In the genomic region with DNA sequence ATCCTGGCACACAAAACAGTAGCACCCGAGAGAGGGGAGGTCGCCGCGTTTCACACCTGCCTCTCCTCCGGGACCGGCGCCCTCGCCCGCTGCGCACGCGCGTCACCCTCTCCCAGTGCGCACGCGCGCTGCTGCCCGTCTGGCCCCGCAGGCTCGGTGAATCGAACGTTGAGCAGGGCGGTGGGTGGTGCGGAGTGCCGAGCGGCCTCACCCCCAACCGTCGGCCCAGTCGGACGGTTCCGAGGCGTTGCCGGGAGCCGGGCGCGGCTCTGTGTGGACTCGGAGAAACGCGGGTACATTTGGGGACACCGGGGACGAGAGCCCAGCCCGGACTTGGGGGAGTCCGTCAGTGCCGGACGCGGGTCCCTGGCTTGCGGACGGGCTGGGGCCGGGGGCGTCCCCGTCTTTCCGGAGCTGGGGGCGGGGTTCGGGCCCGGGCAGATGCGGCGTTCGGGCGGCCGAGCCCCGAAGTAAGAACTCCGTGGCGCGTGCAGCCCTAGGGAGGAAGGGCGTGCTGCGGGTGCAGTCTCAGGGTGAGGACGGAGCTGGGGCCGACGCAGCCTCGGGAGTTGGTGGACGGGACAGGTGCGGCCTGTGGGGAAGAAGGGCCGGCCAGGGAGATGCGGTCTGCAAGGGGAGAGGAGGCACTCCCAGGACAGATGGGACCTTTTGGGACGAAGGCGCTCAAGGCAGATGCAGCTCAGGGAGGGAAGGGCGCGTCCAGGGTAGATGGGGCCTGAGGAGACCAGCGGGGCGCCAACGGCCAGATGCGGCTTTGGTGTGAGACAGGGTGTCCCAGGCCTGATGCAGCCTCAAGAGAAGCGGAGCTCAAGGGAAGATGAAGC, we compare ENCODE assay signal across 1 cellular context.
TF ChIP-seq lines count a peak whose summit lies in the region.

A gene with protein sequence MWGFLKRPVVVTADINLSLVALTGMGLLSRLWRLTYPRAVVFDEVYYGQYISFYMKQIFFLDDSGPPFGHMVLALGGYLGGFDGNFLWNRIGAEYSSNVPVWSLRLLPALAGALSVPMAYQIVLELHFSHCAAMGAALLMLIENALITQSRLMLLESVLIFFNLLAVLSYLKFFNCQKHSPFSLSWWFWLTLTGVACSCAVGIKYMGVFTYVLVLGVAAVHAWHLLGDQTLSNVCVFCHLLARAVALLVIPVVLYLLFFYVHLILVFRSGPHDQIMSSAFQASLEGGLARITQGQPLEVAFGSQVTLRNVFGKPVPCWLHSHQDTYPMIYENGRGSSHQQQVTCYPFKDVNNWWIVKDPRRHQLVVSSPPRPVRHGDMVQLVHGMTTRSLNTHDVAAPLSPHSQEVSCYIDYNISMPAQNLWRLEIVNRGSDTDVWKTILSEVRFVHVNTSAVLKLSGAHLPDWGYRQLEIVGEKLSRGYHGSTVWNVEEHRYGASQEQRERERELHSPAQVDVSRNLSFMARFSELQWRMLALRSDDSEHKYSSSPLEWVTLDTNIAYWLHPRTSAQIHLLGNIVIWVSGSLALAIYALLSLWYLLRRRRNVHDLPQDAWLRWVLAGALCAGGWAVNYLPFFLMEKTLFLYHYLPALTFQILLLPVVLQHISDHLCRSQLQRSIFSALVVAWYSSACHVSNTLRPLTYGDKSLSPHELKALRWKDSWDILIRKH (plus strand): TSS at position 138 of the 845 bp plus-strand sequence. CDS start 1,301 bp downstream, outside the sequence.

TF ChIP-seq in K562, 482 proteins besides CTCF, POLR2A, EP300 and RAD21 (continued from another document and continues in another):
- TF ChIP-seq, protein P1, sequence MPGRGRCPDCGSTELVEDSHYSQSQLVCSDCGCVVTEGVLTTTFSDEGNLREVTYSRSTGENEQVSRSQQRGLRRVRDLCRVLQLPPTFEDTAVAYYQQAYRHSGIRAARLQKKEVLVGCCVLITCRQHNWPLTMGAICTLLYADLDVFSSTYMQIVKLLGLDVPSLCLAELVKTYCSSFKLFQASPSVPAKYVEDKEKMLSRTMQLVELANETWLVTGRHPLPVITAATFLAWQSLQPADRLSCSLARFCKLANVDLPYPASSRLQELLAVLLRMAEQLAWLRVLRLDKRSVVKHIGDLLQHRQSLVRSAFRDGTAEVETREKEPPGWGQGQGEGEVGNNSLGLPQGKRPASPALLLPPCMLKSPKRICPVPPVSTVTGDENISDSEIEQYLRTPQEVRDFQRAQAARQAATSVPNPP (IDR thresholded peaks at IDR 0.05; ENCODE audit: borderline replicate concordance, insufficient read depth, insufficient read length): no peak
- TF ChIP-seq, protein P2, sequence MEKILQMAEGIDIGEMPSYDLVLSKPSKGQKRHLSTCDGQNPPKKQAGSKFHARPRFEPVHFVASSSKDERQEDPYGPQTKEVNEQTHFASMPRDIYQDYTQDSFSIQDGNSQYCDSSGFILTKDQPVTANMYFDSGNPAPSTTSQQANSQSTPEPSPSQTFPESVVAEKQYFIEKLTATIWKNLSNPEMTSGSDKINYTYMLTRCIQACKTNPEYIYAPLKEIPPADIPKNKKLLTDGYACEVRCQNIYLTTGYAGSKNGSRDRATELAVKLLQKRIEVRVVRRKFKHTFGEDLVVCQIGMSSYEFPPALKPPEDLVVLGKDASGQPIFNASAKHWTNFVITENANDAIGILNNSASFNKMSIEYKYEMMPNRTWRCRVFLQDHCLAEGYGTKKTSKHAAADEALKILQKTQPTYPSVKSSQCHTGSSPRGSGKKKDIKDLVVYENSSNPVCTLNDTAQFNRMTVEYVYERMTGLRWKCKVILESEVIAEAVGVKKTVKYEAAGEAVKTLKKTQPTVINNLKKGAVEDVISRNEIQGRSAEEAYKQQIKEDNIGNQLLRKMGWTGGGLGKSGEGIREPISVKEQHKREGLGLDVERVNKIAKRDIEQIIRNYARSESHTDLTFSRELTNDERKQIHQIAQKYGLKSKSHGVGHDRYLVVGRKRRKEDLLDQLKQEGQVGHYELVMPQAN (IDR thresholded peaks at IDR 0.05; ENCODE audit: borderline replicate concordance): peak; percentile 72
- TF ChIP-seq MEF2D (tag; conservative IDR thresholded peaks at IDR 0.05; ENCODE audit: low read depth) (no peak), MIER1 (IDR thresholded peaks at IDR 0.05; ENCODE audit: low read depth) (no peak), MCM3 (IDR thresholded peaks at IDR 0.05) (no peak), CEBPG (CRISPR knock-in tag; IDR thresholded peaks at IDR 0.05) (no peak), CEBPG (tag; conservative IDR thresholded peaks at IDR 0.05 in 1 of 2, IDR thresholded peaks at IDR 0.05 in 1 of 2) (no peak), ZNF431 (CRISPR knock-in tag; IDR thresholded peaks at IDR 0.05) (no peak), HOXB6 (CRISPR knock-in tag; IDR thresholded peaks at IDR 0.05; ENCODE audit: borderline replicate concordance) (no peak), BRD9 (IDR thresholded peaks at IDR 0.05; ENCODE audit: low read depth, partially characterized antibody) (no peak), ELF4 (CRISPR knock-in tag; IDR thresholded peaks at IDR 0.05) (no peak), SIX5 (IDR thresholded peaks at IDR 0.05; ENCODE audit: borderline replicate concordance in 1 of 2, insufficient read depth in 1 of 2, low read depth in 1 of 2, low read length in 2 of 2) (no peak), RAD51 (IDR thresholded peaks at IDR 0.05; ENCODE audit: borderline replicate concordance, low read depth) (peak; percentile 55), ZNF197 (CRISPR knock-in tag; IDR thresholded peaks at IDR 0.05; ENCODE audit: low read depth) (no peak), SMAD4 (CRISPR knock-in tag; conservative IDR thresholded peaks at IDR 0.05) (peak; percentile 57), TBP (optimal IDR thresholded peaks at IDR 0.05; ENCODE audit: low read depth, low read length) (peak; percentile 56), POLR2B (IDR thresholded peaks at IDR 0.05; ENCODE audit: low read depth, partially characterized antibody) (peak; percentile 75), NCOA1 (IDR thresholded peaks at IDR 0.05; ENCODE audit: low read depth) (no peak), HDAC1 (IDR thresholded peaks at IDR 0.05) (peak in 1 of 2 experiments; percentile 59; a peak in 2 of 4 replicates), TARDBP (IDR thresholded peaks at IDR 0.05) (0 out of 2 replicates have a peak, but pooled peaks have one; percentile 53), EGR1 (conservative IDR thresholded peaks at IDR 0.05) (peak; percentile 85), KAT7 (CRISPR knock-in tag; IDR thresholded peaks at IDR 0.05; ENCODE audit: borderline replicate concordance) (peak; percentile 98), NR2F6 (CRISPR knock-in tag; IDR thresholded peaks at IDR 0.05) (no peak), RBM14 (IDR thresholded peaks at IDR 0.05; ENCODE audit: borderline replicate concordance, insufficient read depth, low read depth, low read length) (no peak), CCAR2 (IDR thresholded peaks at IDR 0.05; ENCODE audit: low read depth, low read length) (no peak), PTRF (tag; IDR thresholded peaks at IDR 0.05) (no peak), FOSL1 (tag; conservative IDR thresholded peaks at IDR 0.05) (no peak), EZH2 (IDR thresholded peaks at IDR 0.05; ENCODE audit: borderline replicate concordance, low read depth, low read length) (no peak), NCOR1 (IDR thresholded peaks at IDR 0.05) (no peak), ZNF134 (CRISPR knock-in tag; conservative IDR thresholded peaks at IDR 0.05) (no peak)
- TF ChIP-seq, protein P3, sequence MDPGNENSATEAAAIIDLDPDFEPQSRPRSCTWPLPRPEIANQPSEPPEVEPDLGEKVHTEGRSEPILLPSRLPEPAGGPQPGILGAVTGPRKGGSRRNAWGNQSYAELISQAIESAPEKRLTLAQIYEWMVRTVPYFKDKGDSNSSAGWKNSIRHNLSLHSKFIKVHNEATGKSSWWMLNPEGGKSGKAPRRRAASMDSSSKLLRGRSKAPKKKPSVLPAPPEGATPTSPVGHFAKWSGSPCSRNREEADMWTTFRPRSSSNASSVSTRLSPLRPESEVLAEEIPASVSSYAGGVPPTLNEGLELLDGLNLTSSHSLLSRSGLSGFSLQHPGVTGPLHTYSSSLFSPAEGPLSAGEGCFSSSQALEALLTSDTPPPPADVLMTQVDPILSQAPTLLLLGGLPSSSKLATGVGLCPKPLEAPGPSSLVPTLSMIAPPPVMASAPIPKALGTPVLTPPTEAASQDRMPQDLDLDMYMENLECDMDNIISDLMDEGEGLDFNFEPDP (CRISPR knock-in tag; IDR thresholded peaks at IDR 0.05): no peak
- TF ChIP-seq, protein P4, sequence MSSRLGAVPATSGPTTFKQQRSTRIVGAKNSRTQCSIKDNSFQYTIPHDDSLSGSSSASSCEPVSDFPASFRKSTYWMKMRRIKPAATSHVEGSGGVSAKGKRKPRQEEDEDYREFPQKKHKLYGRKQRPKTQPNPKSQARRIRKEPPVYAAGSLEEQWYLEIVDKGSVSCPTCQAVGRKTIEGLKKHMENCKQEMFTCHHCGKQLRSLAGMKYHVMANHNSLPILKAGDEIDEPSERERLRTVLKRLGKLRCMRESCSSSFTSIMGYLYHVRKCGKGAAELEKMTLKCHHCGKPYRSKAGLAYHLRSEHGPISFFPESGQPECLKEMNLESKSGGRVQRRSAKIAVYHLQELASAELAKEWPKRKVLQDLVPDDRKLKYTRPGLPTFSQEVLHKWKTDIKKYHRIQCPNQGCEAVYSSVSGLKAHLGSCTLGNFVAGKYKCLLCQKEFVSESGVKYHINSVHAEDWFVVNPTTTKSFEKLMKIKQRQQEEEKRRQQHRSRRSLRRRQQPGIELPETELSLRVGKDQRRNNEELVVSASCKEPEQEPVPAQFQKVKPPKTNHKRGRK (tag; IDR thresholded peaks at IDR 0.05): no peak
- TF ChIP-seq, protein P5, sequence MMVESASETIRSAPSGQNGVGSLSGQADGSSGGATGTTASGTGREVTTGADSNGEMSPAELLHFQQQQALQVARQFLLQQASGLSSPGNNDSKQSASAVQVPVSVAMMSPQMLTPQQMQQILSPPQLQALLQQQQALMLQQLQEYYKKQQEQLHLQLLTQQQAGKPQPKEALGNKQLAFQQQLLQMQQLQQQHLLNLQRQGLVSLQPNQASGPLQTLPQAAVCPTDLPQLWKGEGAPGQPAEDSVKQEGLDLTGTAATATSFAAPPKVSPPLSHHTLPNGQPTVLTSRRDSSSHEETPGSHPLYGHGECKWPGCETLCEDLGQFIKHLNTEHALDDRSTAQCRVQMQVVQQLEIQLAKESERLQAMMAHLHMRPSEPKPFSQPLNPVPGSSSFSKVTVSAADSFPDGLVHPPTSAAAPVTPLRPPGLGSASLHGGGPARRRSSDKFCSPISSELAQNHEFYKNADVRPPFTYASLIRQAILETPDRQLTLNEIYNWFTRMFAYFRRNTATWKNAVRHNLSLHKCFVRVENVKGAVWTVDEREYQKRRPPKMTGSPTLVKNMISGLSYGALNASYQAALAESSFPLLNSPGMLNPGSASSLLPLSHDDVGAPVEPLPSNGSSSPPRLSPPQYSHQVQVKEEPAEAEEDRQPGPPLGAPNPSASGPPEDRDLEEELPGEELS (CRISPR knock-in tag; IDR thresholded peaks at IDR 0.05; ENCODE audit: borderline replicate concordance): 0 out of 2 replicates have a peak, but pooled peaks have one; percentile 27
- TF ChIP-seq, protein P6, sequence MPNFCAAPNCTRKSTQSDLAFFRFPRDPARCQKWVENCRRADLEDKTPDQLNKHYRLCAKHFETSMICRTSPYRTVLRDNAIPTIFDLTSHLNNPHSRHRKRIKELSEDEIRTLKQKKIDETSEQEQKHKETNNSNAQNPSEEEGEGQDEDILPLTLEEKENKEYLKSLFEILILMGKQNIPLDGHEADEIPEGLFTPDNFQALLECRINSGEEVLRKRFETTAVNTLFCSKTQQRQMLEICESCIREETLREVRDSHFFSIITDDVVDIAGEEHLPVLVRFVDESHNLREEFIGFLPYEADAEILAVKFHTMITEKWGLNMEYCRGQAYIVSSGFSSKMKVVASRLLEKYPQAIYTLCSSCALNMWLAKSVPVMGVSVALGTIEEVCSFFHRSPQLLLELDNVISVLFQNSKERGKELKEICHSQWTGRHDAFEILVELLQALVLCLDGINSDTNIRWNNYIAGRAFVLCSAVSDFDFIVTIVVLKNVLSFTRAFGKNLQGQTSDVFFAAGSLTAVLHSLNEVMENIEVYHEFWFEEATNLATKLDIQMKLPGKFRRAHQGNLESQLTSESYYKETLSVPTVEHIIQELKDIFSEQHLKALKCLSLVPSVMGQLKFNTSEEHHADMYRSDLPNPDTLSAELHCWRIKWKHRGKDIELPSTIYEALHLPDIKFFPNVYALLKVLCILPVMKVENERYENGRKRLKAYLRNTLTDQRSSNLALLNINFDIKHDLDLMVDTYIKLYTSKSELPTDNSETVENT (CRISPR knock-in tag; IDR thresholded peaks at IDR 0.05): peak; percentile 65; the same call in 1 of the 2 replicates
- TF ChIP-seq, protein P7, sequence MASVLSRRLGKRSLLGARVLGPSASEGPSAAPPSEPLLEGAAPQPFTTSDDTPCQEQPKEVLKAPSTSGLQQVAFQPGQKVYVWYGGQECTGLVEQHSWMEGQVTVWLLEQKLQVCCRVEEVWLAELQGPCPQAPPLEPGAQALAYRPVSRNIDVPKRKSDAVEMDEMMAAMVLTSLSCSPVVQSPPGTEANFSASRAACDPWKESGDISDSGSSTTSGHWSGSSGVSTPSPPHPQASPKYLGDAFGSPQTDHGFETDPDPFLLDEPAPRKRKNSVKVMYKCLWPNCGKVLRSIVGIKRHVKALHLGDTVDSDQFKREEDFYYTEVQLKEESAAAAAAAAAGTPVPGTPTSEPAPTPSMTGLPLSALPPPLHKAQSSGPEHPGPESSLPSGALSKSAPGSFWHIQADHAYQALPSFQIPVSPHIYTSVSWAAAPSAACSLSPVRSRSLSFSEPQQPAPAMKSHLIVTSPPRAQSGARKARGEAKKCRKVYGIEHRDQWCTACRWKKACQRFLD (CRISPR knock-in tag; IDR thresholded peaks at IDR 0.05): no peak
- TF ChIP-seq, protein P8, sequence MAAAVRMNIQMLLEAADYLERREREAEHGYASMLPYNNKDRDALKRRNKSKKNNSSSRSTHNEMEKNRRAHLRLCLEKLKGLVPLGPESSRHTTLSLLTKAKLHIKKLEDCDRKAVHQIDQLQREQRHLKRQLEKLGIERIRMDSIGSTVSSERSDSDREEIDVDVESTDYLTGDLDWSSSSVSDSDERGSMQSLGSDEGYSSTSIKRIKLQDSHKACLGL (CRISPR knock-in tag; IDR thresholded peaks at IDR 0.05; ENCODE audit: borderline replicate concordance, poor library complexity, severe bottlenecking): no peak
- TF ChIP-seq, protein P9, sequence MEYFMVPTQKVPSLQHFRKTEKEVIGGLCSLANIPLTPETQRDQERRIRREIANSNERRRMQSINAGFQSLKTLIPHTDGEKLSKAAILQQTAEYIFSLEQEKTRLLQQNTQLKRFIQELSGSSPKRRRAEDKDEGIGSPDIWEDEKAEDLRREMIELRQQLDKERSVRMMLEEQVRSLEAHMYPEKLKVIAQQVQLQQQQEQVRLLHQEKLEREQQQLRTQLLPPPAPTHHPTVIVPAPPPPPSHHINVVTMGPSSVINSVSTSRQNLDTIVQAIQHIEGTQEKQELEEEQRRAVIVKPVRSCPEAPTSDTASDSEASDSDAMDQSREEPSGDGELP (CRISPR knock-in tag; IDR thresholded peaks at IDR 0.05; ENCODE audit: borderline replicate concordance): peak; percentile 82
